ENCODE assay signal across 18 cellular contexts in the genomic region with DNA sequence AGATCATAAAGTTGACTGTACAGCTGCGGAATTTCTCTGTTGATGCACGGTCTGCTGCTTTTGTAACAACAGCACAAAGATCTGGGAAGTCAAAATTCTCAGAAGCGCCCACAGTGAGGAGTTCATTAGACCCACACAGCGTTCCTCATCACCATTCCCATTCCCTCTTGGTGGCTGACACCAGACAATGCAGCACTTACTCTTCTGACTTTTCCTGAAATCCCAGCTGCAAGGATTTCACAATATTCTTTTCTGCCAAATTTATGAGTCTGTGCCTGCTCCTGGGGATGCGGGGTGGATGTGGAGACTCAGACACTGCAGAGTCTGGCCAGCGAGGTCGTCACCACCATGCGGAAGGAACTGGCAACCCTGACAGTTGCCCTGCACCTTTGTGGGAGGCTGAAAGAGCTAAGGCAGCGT.
DNase-seq lines count a peak whose midpoint lies in the region; ATAC-seq and TF ChIP-seq lines count a peak whose summit lies in the region.
"Had no signal": no experiment of that assay in that cellular context is flagged by ENCODE, and none has a peak within 500 bp of the region (broad histone marks: within the 10 kb centered on the region; RNA-seq: fewer than 3 reads in every experiment).

No MANE protein-coding gene starts in this region.

- no peak overlapping the region for H4K5ac ChIP-seq in IMR-90 (ENCODE audit: low read depth, low read length)

- no peak for TF ChIP-seq POLR2A in IMR-90 (IDR thresholded peaks at IDR 0.05; ENCODE audit: low read depth, low read length)

- H3K9me3 ChIP-seq in IMR-90 (ENCODE audit: control insufficient read depth, insufficient read depth, low read length): no peaks in the 10 kb centered on the region
- H3K9me3 ChIP-seq: ascending aorta, BLaER1 had no signal

- no peak overlapping the region for H3K9ac ChIP-seq in IMR-90 (ENCODE audit: low read depth, low read length)
- H3K9ac ChIP-seq: BLaER1 had no signal

- no peak overlapping the region for H2AK9ac ChIP-seq in IMR-90 (replicated peaks; ENCODE audit: low read depth, low read length, poor library complexity)

- WGBS in IMR-90 (ENCODE audit: extremely low coverage in 2 of 2, insufficient read length in 1 of 2), 2 experiments: 74% methylated on average over 4 of the region's 9 CpGs; no CpG with 5 or more reads in 1 of the 2 experiments

- H3K9me1 ChIP-seq in IMR-90 (ENCODE audit: insufficient read depth, low read length): peaks cover 11% of the 10 kb centered on the region

- DNase-seq in IMR-90: peak; percentile 33
- DNase-seq in fibroblast of mammary gland (ENCODE audit: low read depth): peak; percentile 82
- peak; percentile 18 for DNase-seq in medulla oblongata (ENCODE audit: extremely low spot score)
- no peak for DNase-seq in NCI-H1092 (lab: John Stamatoyannopoulos, UW)
- DNase-seq: activated CD4-positive, alpha-beta T cell treated with anti-CD3 and anti-CD28 coated beads, Interleukin-2, amount 50 U/mL, for 48 hours; DND-41; effector memory CD4-positive, alpha-beta T cell; mesendoderm; NCI-H2107; SIG-M5; stimulated activated CD4-positive, alpha-beta T cell treated with anti-CD3 and anti-CD28 coated beads, Interleukin-4, amount 100 ng/mL, for 1 hour had no signal

- H2AFZ ChIP-seq in IMR-90 (replicated peaks; ENCODE audit: low read length, poor library complexity): no peak overlapping the region

- no peak overlapping the region for H3K18ac ChIP-seq in IMR-90 (ENCODE audit: low read depth, low read length)

- H2AK5ac ChIP-seq in IMR-90 (ENCODE audit: low read depth, low read length): peak overlapping the region; percentile 54; the same call in 1 of the 2 replicates

- no peaks in the 10 kb centered on the region for H4K20me1 ChIP-seq in IMR-90 (ENCODE audit: insufficient read depth, low read length)
- H4K20me1 ChIP-seq: BLaER1 had no signal

- no peak overlapping the region for H3K4me3 ChIP-seq in IMR-90 (ENCODE audit: insufficient read depth, low read depth, low read length)
- no peak overlapping the region for H3K4me3 ChIP-seq in fibroblast of mammary gland (ENCODE audit: control insufficient read depth, low read depth, low read length)
- H3K4me3 ChIP-seq in skin epidermis: no peak overlapping the region
- H3K4me3 ChIP-seq: ascending aorta, BLaER1 had no signal

- no peak overlapping the region for H3K23ac ChIP-seq in IMR-90 (ENCODE audit: low read depth, low read length)

- H3K27ac ChIP-seq in IMR-90 (ENCODE audit: insufficient read depth, low read length): no peak overlapping the region
- peak overlapping the region in 13 of 21 experiments; percentile 8 to 80 (median 48) for H3K27ac ChIP-seq in skin epidermis
- H3K27ac ChIP-seq: ascending aorta, BLaER1 had no signal

- no peak overlapping the region for H2BK120ac ChIP-seq in IMR-90 (ENCODE audit: low read depth, low read length)

- H3K79me1 ChIP-seq in IMR-90 (ENCODE audit: low read depth in 1 of 2, low read length in 2 of 2): no peaks in the 10 kb centered on the region

- TF ChIP-seq CTCF in IMR-90 (conservative IDR thresholded peaks at IDR 0.05; ENCODE audit: low read depth, low read length) (no peak), fibroblast of mammary gland (conservative IDR thresholded peaks at IDR 0.05; ENCODE audit: control insufficient read depth, insufficient read depth, low read depth, low read length) (no peak)

- no peak overlapping the region for H3K4me2 ChIP-seq in IMR-90 (ENCODE audit: low read depth, low read length)
- H3K4me2 ChIP-seq: BLaER1 had no signal

- H4K8ac ChIP-seq in IMR-90 (ENCODE audit: low read depth in 2 of 2, low read length in 2 of 2): no peak overlapping the region

- no peaks in the 10 kb centered on the region for H3K27me3 ChIP-seq in IMR-90 (ENCODE audit: control insufficient read depth, insufficient read depth, low read length)
- H3K27me3 ChIP-seq: ascending aorta, BLaER1 had no signal

- H2BK15ac ChIP-seq in IMR-90 (ENCODE audit: low read depth, low read length): no peak overlapping the region

- H3K4me1 ChIP-seq in IMR-90 (ENCODE audit: control insufficient read depth, insufficient read depth, low read length): peaks cover 9% of the 10 kb centered on the region
- H3K4me1 ChIP-seq: ascending aorta, BLaER1 had no signal

- intact Hi-C loops in IMR-90 (cut with micrococcal nuclease): loop anchor here (10.0 kb wide), 2 partner anchors 114 to 374 kb away; no protein-coding TSS in a partner anchor

- TF ChIP-seq RAD21 in IMR-90 (IDR thresholded peaks at IDR 0.05; ENCODE audit: low read length): no peak

- no peak overlapping the region for H2BK20ac ChIP-seq in IMR-90 (ENCODE audit: low read depth, low read length)

- dilution Hi-C loops in IMR-90 (cut with HindIII; ENCODE audit: low sequenced_read_pairs, unreplicated experiment): no loop called here

- POLR2A ChIA-PET in IMR-90 (lab: Charles Lee; ENCODE audit: unreplicated experiment): no interaction called here

- no peak overlapping the region; the same call in 1 of the 2 replicates for H3K4ac ChIP-seq in IMR-90 (ENCODE audit: low read depth, low read length)

- H4K91ac ChIP-seq in IMR-90 (ENCODE audit: insufficient read depth, low read depth, low read length): no peak overlapping the region

- no peak overlapping the region for H2BK5ac ChIP-seq in IMR-90 (ENCODE audit: low read depth, low read length, poor library complexity, severe bottlenecking)

- ATAC-seq in IMR-90 (ENCODE audit: low read depth) (no peak), HG03196 (IDR thresholded peaks at IDR 0.05; ENCODE audit: unreplicated experiment) (no peak), HG03354 (IDR thresholded peaks at IDR 0.05; ENCODE audit: poor library complexity, severe bottlenecking, unreplicated experiment) (no peak), HG03378 (IDR thresholded peaks at IDR 0.05; ENCODE audit: unreplicated experiment) (no peak)
- ATAC-seq: stimulated activated effector memory CD8-positive, alpha-beta T cell treated with anti-CD3 and anti-CD28 coated beads, Interleukin-12 subunit alpha, Interleukin-12 subunit beta, amount 100 ng/mL, for 72 hours had no signal

- no peak overlapping the region for H3K56ac ChIP-seq in IMR-90 (ENCODE audit: extremely low read depth, insufficient read depth, low read length)

- BruUV-seq in IMR-90 (replicated peaks; lab: Mats Ljungman, UMichigan): no TSS peak

- H3K36me3 ChIP-seq in IMR-90 (ENCODE audit: control insufficient read depth, insufficient read depth, low read length): no peaks in the 10 kb centered on the region
- H3K36me3 ChIP-seq: ascending aorta, BLaER1 had no signal

- no peak overlapping the region for H3K14ac ChIP-seq in IMR-90 (replicated peaks; ENCODE audit: low read depth, low read length)

- CTCF ChIA-PET in IMR-90 (lab: Yijun Ruan, JAX): no interaction called here

- in situ Hi-C loops in IMR-90 (cut with MboI; ENCODE audit: low sequenced_read_pairs): no loop called here

TF ChIP-seq in IMR-90, 13 proteins besides CTCF, POLR2A, EP300 and RAD21:
- TF ChIP-seq FOS (IDR thresholded peaks at IDR 0.05; ENCODE audit: low read depth, low read length): no peak
- peak; percentile 77 for TF ChIP-seq CEBPB (IDR thresholded peaks at IDR 0.05; ENCODE audit: low read depth, low read length)
